Comparison of ENCODE assay signal across 10 cellular contexts in genomic region chr14:95185452-95186392, GRCh38. TPM values are rescaled to one million over a fixed set of nuclear protein-coding genes. Genes with fewer than 3 reads are reported as not detected.
DNase-seq lines count a peak whose midpoint lies in the region; ATAC-seq lines count a peak whose summit lies in the region.
"Had no signal": no experiment of that assay in that cellular context is flagged by ENCODE, and none has a peak within 500 bp of the region (broad histone marks: within the 10 kb centered on the region; RNA-seq: fewer than 3 reads in every experiment).

No MANE protein-coding gene starts in this region.

- peaks cover 2% of the 10 kb centered on the region for H3K4me1 ChIP-seq in rectal smooth muscle tissue (ENCODE audit: control insufficient read depth, insufficient read depth, low read length)

- peak; percentile 5 for DNase-seq in ELR (ENCODE audit: low read depth)
- DNase-seq in UCSD-AML1 (lab: John Stamatoyannopoulos, UW; ENCODE audit: unreplicated experiment) = peak; percentile 76
- DNase-seq in cardiac septum (ENCODE audit: low spot score) = peak; percentile 90
- no peak for DNase-seq in HT-29 (ENCODE audit: low spot score)
- no peak for DNase-seq in activated naive CD4-positive, alpha-beta T cell treated with Interleukin-2 at 50 U/mL for 16 hours
- no peak for DNase-seq in NCI-H226
- DNase-seq: activated naive CD4-positive, alpha-beta T cell; DMS53 had no signal

- H3K4me3 ChIP-seq in rectal smooth muscle tissue (ENCODE audit: low read length) = no peak overlapping the region

- H3K27ac ChIP-seq in rectal smooth muscle tissue (ENCODE audit: low read depth, low read length) = peak overlapping the region; percentile 2

- no peaks in the 10 kb centered on the region for H3K36me3 ChIP-seq in rectal smooth muscle tissue (ENCODE audit: control insufficient read depth, insufficient read depth, low read length)

- H3K27me3 ChIP-seq in rectal smooth muscle tissue (ENCODE audit: control insufficient read depth, insufficient read depth, low read length) = no peaks in the 10 kb centered on the region

- no peak for ATAC-seq in HG03196 (IDR thresholded peaks at IDR 0.05; ENCODE audit: unreplicated experiment)

- no peak overlapping the region for H3K9ac ChIP-seq in rectal smooth muscle tissue (ENCODE audit: low read length)

- intact Hi-C loops in cardiac septum (cut with DNase I) = no loop called here

RNA-seq across cellular contexts. Expression of gene DICER1, which starts 28.4 kb away (rescaled TPM):
- total RNA-seq in cardiac septum = 33.1 TPM
- total RNA-seq in HT-29 (2014; rRNA removed; shearing (Covaris generic)) = 11.2 and 14.0 TPM in 2 replicates

Comparison
In these comparisons a context has a peak if more than half of its experiments do, and no peak if none do; other contexts are left out.
1. DNase-seq: peak in ELR (single experiment), UCSD-AML1 (single experiment) and cardiac septum (single experiment); none in HT-29 (single experiment), activated naive CD4-positive, alpha-beta T cell treated with Interleukin-2 at 50 U/mL for 16 hours (single experiment) and NCI-H226 (single experiment).